8 cellular contexts compared by ENCODE assay signal in the genomic region with DNA sequence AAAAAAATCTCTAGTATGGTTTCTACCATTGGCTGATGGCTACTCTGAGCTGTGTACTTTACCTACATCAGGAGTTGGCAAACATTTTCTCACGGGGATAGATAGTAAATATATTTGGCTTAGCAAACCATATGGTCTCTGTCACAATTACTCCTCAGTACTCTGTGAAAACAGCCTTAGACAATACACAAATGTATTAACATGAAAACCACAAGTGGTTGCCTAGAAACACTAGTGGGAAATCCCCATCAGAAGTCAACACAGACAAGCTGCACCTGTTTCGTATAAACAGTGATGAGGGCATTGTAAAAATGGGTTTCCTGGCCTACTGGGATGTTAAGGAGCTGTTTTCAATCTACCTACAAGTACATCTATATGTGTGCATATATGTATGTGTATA.
A peak's percentile ranks its signal among the peaks of the same experiment; 100 is the strongest.
DNase-seq lines count a peak whose midpoint lies in the region; ATAC-seq and TF ChIP-seq lines count a peak whose summit lies in the region.

No MANE protein-coding gene starts in this region.

- intact Hi-C loops in left lung (cut with DNase I): no loop called here

- no peak for TF ChIP-seq CTCF in left lung (IDR thresholded peaks at IDR 0.05)

- ATAC-seq in GM19043 (IDR thresholded peaks at IDR 0.05; ENCODE audit: low read depth, unreplicated experiment): peak; percentile 100
- ATAC-seq in HG03066 (IDR thresholded peaks at IDR 0.05; ENCODE audit: low read depth, unreplicated experiment): peak; percentile 100
- ATAC-seq in left lung: peak; percentile 24

- H3K4me1 ChIP-seq in left lung: no peaks in the 10 kb centered on the region

- no peaks in the 10 kb centered on the region for H3K36me3 ChIP-seq in left lung

- H3K4me3 ChIP-seq in left lung: no peak overlapping the region

- H3K9me3 ChIP-seq in left lung: no peaks in the 10 kb centered on the region

- H3K27me3 ChIP-seq in left lung: no peaks in the 10 kb centered on the region

- peak; percentile 52 for DNase-seq in NCI-H226
- no peak for DNase-seq in left lung
- DNase-seq in nucleus accumbens (lab: John Stamatoyannopoulos, UW): no peak
- DNase-seq in stimulated activated naive CD4-positive, alpha-beta T cell treated with Interleukin-2 at 50 U/mL for 16 hours (lab: John Stamatoyannopoulos, UW): no peak
- DNase-seq in germinal center (ENCODE audit: low spot score): no peak
- no peak for DNase-seq in dedifferentiated amniotic fluid mesenchymal stem cell (ENCODE audit: extremely low spot score)

- H3K27ac ChIP-seq in left lung: no peak overlapping the region

Comparison
In these comparisons a context has a peak if more than half of its experiments do, and no peak if none do; other contexts are left out.
1. ATAC-seq: peak in every context shown above with its lines; median percentile 100 in GM19043; 100 in HG03066; 24 in left lung.